In genomic region chr1:169484683-169485426, GRCh38 we compare ENCODE assay signal across 9 cellular contexts. TPM values are rescaled to one million over a fixed set of nuclear protein-coding genes. Genes with fewer than 3 reads are reported as not detected.
DNase-seq lines count a peak whose midpoint lies in the region; ATAC-seq and TF ChIP-seq lines count a peak whose summit lies in the region.
"Had no signal": no experiment of that assay in that cellular context is flagged by ENCODE, and none has a peak within 500 bp of the region (broad histone marks: within the 10 kb centered on the region; RNA-seq: fewer than 3 reads in every experiment).

No MANE protein-coding gene starts in this region.

- peak overlapping the region; percentile 94 for H3K9ac ChIP-seq in GM23248

- H3F3A ChIP-seq in GM23248 (ENCODE audit: insufficient read depth): peaks cover 17% of the 10 kb centered on the region

- peaks cover 53% of the 10 kb centered on the region for H3K79me2 ChIP-seq in GM23248 (ENCODE audit: insufficient read depth)

- H3K27ac ChIP-seq in GM23248: peak overlapping the region; percentile 98

- ATAC-seq in left colon: peak; percentile 52

- intact Hi-C loops in left colon (cut with DNase I, micrococcal nuclease): no loop called here

- H4K20me1 ChIP-seq in GM23248 (ENCODE audit: insufficient read depth): no peaks in the 10 kb centered on the region

- peak; percentile 17 for DNase-seq in GM04503 (ENCODE audit: low read depth)
- peak; percentile 89 for DNase-seq in GM23248
- peak; percentile 48 for DNase-seq in LHCN-M2 (ENCODE audit: low read depth)
- peak; percentile 25 for DNase-seq in T1000 (lab: John Stamatoyannopoulos, UW)
- DNase-seq in choroid plexus epithelial cell (ENCODE audit: low read depth): peak; percentile 89
- peak; percentile 60 to 61 for DNase-seq in left colon
- peak; percentile 24 for DNase-seq in stimulated activated CD4-positive, alpha-beta T cell treated with anti-CD3 and anti-CD28 coated beads, Interleukin-4, amount 100 ng/mL, for 1 hour
- DNase-seq in NCI-H2196 (lab: John Stamatoyannopoulos, UW; ENCODE audit: unreplicated experiment): no peak

- peaks cover 28% of the 10 kb centered on the region for H3K4me1 ChIP-seq in GM23248 (ENCODE audit: insufficient read depth)

- H3K27me3 ChIP-seq in GM23248 (replicated peaks; ENCODE audit: insufficient read depth): no peaks in the 10 kb centered on the region

- no peaks in the 10 kb centered on the region for H3K36me3 ChIP-seq in GM23248 (ENCODE audit: low read depth)

- peak overlapping the region; percentile 90 for H2AFZ ChIP-seq in GM23248

- WGBS in GM23248 (ENCODE audit: low coverage in 1 of 2, low lambda C conversion rate in 2 of 2, missing lambda C conversion rate in 2 of 2), 2 experiments: 17 to 18% methylated on average over 15 of the region's 15 CpGs

- H3K9me2 ChIP-seq in GM23248 (ENCODE audit: insufficient read depth): no peaks in the 10 kb centered on the region

- TF ChIP-seq CTCF in choroid plexus epithelial cell (conservative IDR thresholded peaks at IDR 0.05; ENCODE audit: low read depth, low read length): no peak

- no peaks in the 10 kb centered on the region for H3K9me3 ChIP-seq in GM23248 (ENCODE audit: low read depth)

- in situ Hi-C loops in GM23248 (cut with MboI): no loop called here

- H3K4me3 ChIP-seq in GM23248 (peak overlapping the region; percentile 83), choroid plexus epithelial cell (ENCODE audit: low read depth, low read length) (peak overlapping the region; percentile 88)

- peak overlapping the region; percentile 89 for H3K4me2 ChIP-seq in GM23248 (ENCODE audit: unreplicated experiment)

RNA-seq across cellular contexts. Expression of gene SLC19A2, which starts 0.9 kb away (rescaled TPM):
- 7.1 and 7.6 TPM in 2 replicates for total RNA-seq in GM23248 (2014; rRNA removed; shearing (Covaris generic))
- 2.1 and 2.6 TPM in 2 replicates for polyA plus RNA-seq in GM23248 (2016; fragmentation: Nextera tagmentation; extraction: Ambion mirVana)
- total RNA-seq in LHCN-M2 (2014; rRNA removed) (9.6 and 12.2 TPM in 2 replicates), left colon (1 to 10 TPM; 7.3 to 8.4 TPM)
- polyA plus RNA-seq in LHCN-M2 (2012): 1.2 TPM

RNA-seq across cellular contexts. Expression of gene CCDC181, which starts 57.6 kb away (rescaled TPM):
- total RNA-seq in GM23248 (2014; rRNA removed; shearing (Covaris generic)): not detected in 2 replicates
- 0.10 TPM in 1 of 2 replicates, not detected in the other for polyA plus RNA-seq in GM23248 (2016; fragmentation: Nextera tagmentation; extraction: Ambion mirVana)
- total RNA-seq in LHCN-M2 (2014; rRNA removed) (1.4 and 2.7 TPM in 2 replicates), left colon (under 1 TPM; 0.11 to 0.15 TPM)
- 0.19 TPM for polyA plus RNA-seq in LHCN-M2 (2012)
- total RNA-seq: dermis microvascular lymphatic vessel endothelial cell had no signal
